ENCODE assay signal across 22 cellular contexts in genomic region chr22:19373450-19373849, GRCh38. TPM values are rescaled to one million over a fixed set of nuclear protein-coding genes. Genes with fewer than 3 reads are reported as not detected.
DNase-seq lines count a peak whose midpoint lies in the region; ATAC-seq and TF ChIP-seq lines count a peak whose summit lies in the region.
"Had no signal": no experiment of that assay in that cellular context is flagged by ENCODE, and none has a peak within 500 bp of the region (broad histone marks: within the 10 kb centered on the region; RNA-seq: fewer than 3 reads in every experiment).

No MANE protein-coding gene starts in this region.

- no peak overlapping the region for H3K23ac ChIP-seq in IMR-90 (ENCODE audit: low read depth, low read length)

- no peak overlapping the region for H3K56ac ChIP-seq in IMR-90 (ENCODE audit: extremely low read depth, insufficient read depth, low read length)

- no peaks in the 10 kb centered on the region for H3K27me3 ChIP-seq in IMR-90 (ENCODE audit: control insufficient read depth, insufficient read depth, low read length)
- H3K27me3 ChIP-seq in sigmoid colon: no peaks in the 10 kb centered on the region
- no peaks in the 10 kb centered on the region for H3K27me3 ChIP-seq in Caco-2 (replicated peaks; ENCODE audit: control insufficient read depth, insufficient read depth, low read length)
- H3K27me3 ChIP-seq: BE2C; BLaER1 treated with 17β-estradiol and CSF1 and Interleukin-3, amounts not matched to agents 10 nM and 100 nM had no signal

- TF ChIP-seq CTCF in IMR-90 (conservative IDR thresholded peaks at IDR 0.05; ENCODE audit: low read depth, low read length): no peak
- no peak for TF ChIP-seq CTCF in coronary artery (IDR thresholded peaks at IDR 0.05)
- no peak for TF ChIP-seq CTCF in sigmoid colon (IDR thresholded peaks at IDR 0.05)
- TF ChIP-seq CTCF in Caco-2 (IDR thresholded peaks at IDR 0.05; ENCODE audit: insufficient read depth in 1 of 2, low read depth in 1 of 2, low read length in 1 of 2, severe bottlenecking in 1 of 2, unreplicated experiment in 1 of 2): no peak

- no peak overlapping the region for H3K18ac ChIP-seq in IMR-90 (ENCODE audit: low read depth, low read length)

- H3K4me1 ChIP-seq in IMR-90 (ENCODE audit: control insufficient read depth, insufficient read depth, low read length) (no peaks in the 10 kb centered on the region), sigmoid colon (no peaks in the 10 kb centered on the region), Caco-2 (no peaks in the 10 kb centered on the region; the same call in 1 of the 2 replicates)
- H3K4me1 ChIP-seq: A549; BE2C; BLaER1 treated with 17β-estradiol and CSF1 and Interleukin-3, amounts not matched to agents 10 nM and 100 nM had no signal

- intact Hi-C loops in IMR-90 (cut with micrococcal nuclease) (no loop called here), sigmoid colon (cut with DNase I) (no loop called here), Caco-2 (cut with micrococcal nuclease; ENCODE audit: unreplicated experiment) (no loop called here), left colon (cut with DNase I, micrococcal nuclease) (no loop called here)

- CTCF ChIA-PET in IMR-90 (lab: Yijun Ruan, JAX): no interaction called here
- CTCF ChIA-PET in Caco-2 (lab: Charles Lee): no interaction called here

- no peak overlapping the region for H3K9ac ChIP-seq in IMR-90 (ENCODE audit: low read depth, low read length)
- H3K9ac ChIP-seq: BLaER1 treated with 17β-estradiol and CSF1 and Interleukin-3, amounts not matched to agents 10 nM and 100 nM had no signal

- H2AK5ac ChIP-seq in IMR-90 (ENCODE audit: low read depth, low read length): no peak overlapping the region

- H3K79me1 ChIP-seq in IMR-90 (ENCODE audit: low read depth in 1 of 2, low read length in 2 of 2): no peaks in the 10 kb centered on the region; a peak in 1 of 4 replicates

- TF ChIP-seq RAD21 in IMR-90 (IDR thresholded peaks at IDR 0.05; ENCODE audit: low read length): no peak

- H3K27ac ChIP-seq in IMR-90 (ENCODE audit: insufficient read depth, low read length) (no peak overlapping the region), coronary artery (no peak overlapping the region), sigmoid colon (no peak overlapping the region)
- H3K27ac ChIP-seq: A549; BLaER1 treated with 17β-estradiol and CSF1 and Interleukin-3, amounts not matched to agents 10 nM and 100 nM had no signal

- no peak overlapping the region for H2BK15ac ChIP-seq in IMR-90 (ENCODE audit: low read depth, low read length)

- peaks cover 65% of the 10 kb centered on the region for H3K36me3 Mint-ChIP-seq in Caco-2 (ENCODE audit: insufficient read depth, unreplicated experiment)

- H3K4me1 Mint-ChIP-seq in Caco-2 (ENCODE audit: low read depth, unreplicated experiment): no peaks in the 10 kb centered on the region
- H3K4me1 Mint-ChIP-seq: CD14-positive monocyte; CD8-positive, alpha-beta memory T cell had no signal

- no peak overlapping the region for H3K27ac Mint-ChIP-seq in Caco-2 (ENCODE audit: unreplicated experiment)
- H3K27ac Mint-ChIP-seq: CD4-positive, alpha-beta T cell had no signal

- H3K4me3 Mint-ChIP-seq in Caco-2 (ENCODE audit: unreplicated experiment): no peak overlapping the region
- H3K4me3 Mint-ChIP-seq: CD14-positive monocyte; CD4-positive, alpha-beta T cell; CD8-positive, alpha-beta memory T cell had no signal

- H3K4ac ChIP-seq in IMR-90 (ENCODE audit: low read depth, low read length): no peak overlapping the region

- no peak overlapping the region for H4K5ac ChIP-seq in IMR-90 (ENCODE audit: low read depth, low read length)

- H4K91ac ChIP-seq in IMR-90 (ENCODE audit: insufficient read depth, low read depth, low read length): no peak overlapping the region

- H3K27me3 Mint-ChIP-seq in Caco-2 (ENCODE audit: insufficient read depth, unreplicated experiment): no peaks in the 10 kb centered on the region
- H3K27me3 Mint-ChIP-seq: CD4-positive, alpha-beta T cell had no signal

- H3K4me2 ChIP-seq in IMR-90 (ENCODE audit: low read depth, low read length): no peak overlapping the region
- H3K4me2 ChIP-seq: A549; BLaER1 treated with 17β-estradiol and CSF1 and Interleukin-3, amounts not matched to agents 10 nM and 100 nM had no signal

- WGBS in IMR-90 (ENCODE audit: extremely low coverage in 2 of 2, insufficient read length in 1 of 2), 2 experiments: 100% methylated on average over 2 of the region's 5 CpGs; no CpG with 5 or more reads in 1 of the 2 experiments
- WGBS in sigmoid colon, 2 donors: 94 to 96% methylated on average over 5 of the region's 5 CpGs

- no peak overlapping the region for H4K8ac ChIP-seq in IMR-90 (ENCODE audit: low read depth in 2 of 2, low read length in 2 of 2)

- dilution Hi-C loops in IMR-90 (cut with HindIII; ENCODE audit: low sequenced_read_pairs, unreplicated experiment): no loop called here

- peak; percentile 4 for DNase-seq in D341Med (ENCODE audit: low spot score)
- DNase-seq in IMR-90: no peak
- peak; percentile 8 for DNase-seq in coronary artery (ENCODE audit: low spot score)
- DNase-seq in sigmoid colon: peak; percentile 17
- DNase-seq in Caco-2: no peak
- no peak for DNase-seq in left colon
- DNase-seq in activated CD4-positive, alpha-beta T cell treated with anti-CD3 and anti-CD28 coated beads, Interleukin-2, amount 50 U/mL, for 48 hours: no peak
- DNase-seq: 8988T; ACHN; AML-193; BE2C; Calu3; CD4-positive, alpha-beta T cell; CD8-positive, alpha-beta memory T cell; DMS153; DND-41; H7; HCEC 1CT had no signal

- no peak overlapping the region for H2BK5ac ChIP-seq in IMR-90 (ENCODE audit: low read depth, low read length, poor library complexity, severe bottlenecking)

- H2AFZ ChIP-seq in IMR-90 (replicated peaks; ENCODE audit: low read length, poor library complexity): no peak overlapping the region

- H3K9me3 ChIP-seq in IMR-90 (ENCODE audit: control insufficient read depth, insufficient read depth, low read length): no peaks in the 10 kb centered on the region
- no peaks in the 10 kb centered on the region for H3K9me3 ChIP-seq in sigmoid colon
- no peaks in the 10 kb centered on the region for H3K9me3 ChIP-seq in Caco-2
- H3K9me3 ChIP-seq: A549; BE2C; BLaER1 treated with 17β-estradiol and CSF1 and Interleukin-3, amounts not matched to agents 10 nM and 100 nM had no signal

- ATAC-seq in IMR-90 (ENCODE audit: low read depth): no peak
- ATAC-seq in HG02970 (IDR thresholded peaks at IDR 0.05; ENCODE audit: low FRiP score, unreplicated experiment): no peak
- no peak for ATAC-seq in left colon
- ATAC-seq: A549 had no signal

- no peak overlapping the region for H3K4me3 ChIP-seq in IMR-90 (ENCODE audit: insufficient read depth, low read depth, low read length)
- no peak overlapping the region for H3K4me3 ChIP-seq in coronary artery
- H3K4me3 ChIP-seq in sigmoid colon: no peak overlapping the region
- H3K4me3 ChIP-seq in Caco-2 (ENCODE audit: low read depth, low read length): no peak overlapping the region
- H3K4me3 ChIP-seq: A549; BLaER1 treated with 17β-estradiol and CSF1 and Interleukin-3, amounts not matched to agents 10 nM and 100 nM had no signal

- H2BK120ac ChIP-seq in IMR-90 (ENCODE audit: low read depth, low read length): no peak overlapping the region

- no peak for TF ChIP-seq POLR2A in IMR-90 (IDR thresholded peaks at IDR 0.05; ENCODE audit: low read depth, low read length)
- TF ChIP-seq POLR2A in sigmoid colon (IDR thresholded peaks at IDR 0.05): no peak

- no peak for TF ChIP-seq EP300 in sigmoid colon (IDR thresholded peaks at IDR 0.05)

- H3K14ac ChIP-seq in IMR-90 (replicated peaks; ENCODE audit: low read depth, low read length): no peak overlapping the region

- H2BK20ac ChIP-seq in IMR-90 (ENCODE audit: low read depth, low read length): no peak overlapping the region

- H2AK9ac ChIP-seq in IMR-90 (replicated peaks; ENCODE audit: low read depth, low read length, poor library complexity): no peak overlapping the region

- no peaks in the 10 kb centered on the region for H3K9me3 Mint-ChIP-seq in Caco-2 (ENCODE audit: unreplicated experiment)
- H3K9me3 Mint-ChIP-seq: CD4-positive, alpha-beta T cell; CD8-positive, alpha-beta memory T cell had no signal

- no peaks in the 10 kb centered on the region for H4K20me1 ChIP-seq in IMR-90 (ENCODE audit: insufficient read depth, low read length)

- in situ Hi-C loops in IMR-90 (cut with MboI; ENCODE audit: low sequenced_read_pairs): loop anchor here (25.0 kb wide), 1 partner anchor 411 kb away; no protein-coding TSS in a partner anchor

- 0 out of 2 replicates have a peak, but pooled peaks cover 4% of the 10 kb centered on the region for H3K9me1 ChIP-seq in IMR-90 (ENCODE audit: insufficient read depth, low read length)

- POLR2A ChIA-PET in IMR-90 (lab: Charles Lee; ENCODE audit: unreplicated experiment) (no interaction called here), Caco-2 (lab: Charles Lee) (no interaction called here)

- BruUV-seq in IMR-90 (replicated peaks; lab: Mats Ljungman, UMichigan): TSS peak; percentile 12
- BruUV-seq in Caco-2 (replicated peaks; lab: Mats Ljungman, UMichigan): no TSS peak

- H3K36me3 ChIP-seq in IMR-90 (ENCODE audit: control insufficient read depth, insufficient read depth, low read length) (peaks cover 66% of the 10 kb centered on the region), sigmoid colon (peaks cover 31 to 99% (median 51%) of the 10 kb centered on the region in 4 donors), Caco-2 (ENCODE audit: control insufficient read depth, insufficient read depth, low read length) (peaks cover 4% of the 10 kb centered on the region)

TF ChIP-seq in IMR-90, 13 proteins besides CTCF, POLR2A, EP300 and RAD21 (continues in another document):
- TF ChIP-seq FOS (IDR thresholded peaks at IDR 0.05; ENCODE audit: low read depth, low read length) (no peak), RCOR1 (IDR thresholded peaks at IDR 0.05; ENCODE audit: insufficient replicate concordance, low read length) (no peak), MXI1 (IDR thresholded peaks at IDR 0.05; ENCODE audit: borderline replicate concordance, low read depth, low read length) (no peak), MAZ (IDR thresholded peaks at IDR 0.05; ENCODE audit: borderline replicate concordance, low read depth, low read length) (no peak), CHD1 (IDR thresholded peaks at IDR 0.05; ENCODE audit: low read depth, low read length) (no peak)

RNA-seq across cellular contexts. Expression of gene HIRA, which starts 58.1 kb away (rescaled TPM):
- total RNA-seq in IMR-90 (2012; rRNA removed) (13.9 and 14.5 TPM in 2 replicates), sigmoid colon (10 to 100 TPM; 11.8 to 18.6 (median 16.0) TPM), Caco-2 (2022) (57.6 and 60.1 TPM in 2 replicates), left colon (10 to 100 TPM; 26.9 to 34.9 TPM)
- polyA plus RNA-seq in IMR-90 (2012; rRNA removed) (22.6 and 24.2 TPM in 2 replicates), sigmoid colon (10 to 100 TPM; 11.1 to 25.0 (median 13.2) TPM)
- 13.5 and 19.1 TPM in 2 replicates for polyA plus RNA-seq in IMR-90 (2012; cell fraction: cytosol; rRNA removed)
- polyA plus RNA-seq in IMR-90 (2012; cell fraction: nucleus; rRNA removed; ENCODE audit: low replicate concordance): 20.6 and 27.4 TPM in 2 replicates

RNA-seq across cellular contexts. Expression of gene MRPL40, which starts 58.9 kb away (rescaled TPM):
- total RNA-seq in IMR-90 (2012; rRNA removed) (37.5 and 48.9 TPM in 2 replicates), sigmoid colon (10 to 100 TPM; 19.5 to 32.3 (median 26.4) TPM), Caco-2 (2022) (42.6 and 42.7 TPM in 2 replicates), left colon (10 to 100 TPM; 16.6 to 20.1 TPM)
- polyA plus RNA-seq in IMR-90 (2012; rRNA removed) (36.7 and 38.0 TPM in 2 replicates), sigmoid colon (10 to 100 TPM; 25.7 to 32.4 (median 30.1) TPM)
- polyA plus RNA-seq in IMR-90 (2012; cell fraction: cytosol; rRNA removed): 11.3 and 15.3 TPM in 2 replicates
- polyA plus RNA-seq in IMR-90 (2012; cell fraction: nucleus; rRNA removed; ENCODE audit: low replicate concordance): 3.0 and 12.5 TPM in 2 replicates

Comparison
In these comparisons a context has a peak if more than half of its experiments do, and no peak if none do; other contexts are left out.
1. DNase-seq: peak in D341Med (single experiment), coronary artery (single experiment) and sigmoid colon (single experiment); none in IMR-90 (single experiment), Caco-2 (0 of 2), left colon (0 of 2) and activated CD4-positive, alpha-beta T cell treated with anti-CD3 and anti-CD28 coated beads, Interleukin-2, amount 50 U/mL, for 48 hours (0 of 2).